ENCODE assay signal across 21 cellular contexts in genomic region chr14:104697317-104697703, GRCh38. TPM values are rescaled to one million over a fixed set of nuclear protein-coding genes. Genes with fewer than 3 reads are reported as not detected.
DNase-seq lines count a peak whose midpoint lies in the region; ATAC-seq and TF ChIP-seq lines count a peak whose summit lies in the region.
"Had no signal": no experiment of that assay in that cellular context is flagged by ENCODE, and none has a peak within 500 bp of the region (broad histone marks: within the 10 kb centered on the region; RNA-seq: fewer than 3 reads in every experiment).

No MANE protein-coding gene starts in this region.

- no peak overlapping the region for H3K4me3 ChIP-seq in heart left ventricle
- H3K4me3 ChIP-seq in muscle layer of colon (ENCODE audit: low read depth in 1 of 2, low read length in 2 of 2), result no peak overlapping the region
- peak overlapping the region in 1 of 2 donors; percentile 47 for H3K4me3 ChIP-seq in tibial artery

- no peaks in the 10 kb centered on the region for H3K9me3 ChIP-seq in heart left ventricle
- no peaks in the 10 kb centered on the region for H3K9me3 ChIP-seq in muscle layer of colon (ENCODE audit: low read length)
- H3K9me3 ChIP-seq in tibial artery, result no peaks in the 10 kb centered on the region

- peak overlapping the region in 9 of 12 donors; percentile 12 to 89 (median 81) for H3K27ac ChIP-seq in heart left ventricle
- H3K27ac ChIP-seq in muscle layer of colon (ENCODE audit: low read depth, low read length), result peak overlapping the region; percentile 60
- peak overlapping the region; percentile 88 to 93 for H3K27ac ChIP-seq in tibial artery

- H3K36me3 ChIP-seq in heart left ventricle (peaks cover 0 to 23% (median 15%) of the 10 kb centered on the region in 9 donors), muscle layer of colon (ENCODE audit: insufficient read depth, low read length) (no peaks in the 10 kb centered on the region), tibial artery (peaks cover 11 to 28% (median 21%) of the 10 kb centered on the region in 3 donors)

- no peak overlapping the region for H3K9ac ChIP-seq in muscle layer of colon (ENCODE audit: low read length)

- TF ChIP-seq POLR2A in heart left ventricle (IDR thresholded peaks at IDR 0.05), result no peak

- intact Hi-C loops in heart left ventricle (cut with DNase I) (no loop called here), left ventricle myocardium superior (cut with micrococcal nuclease) (no loop called here), tibial artery (cut with DNase I; ENCODE audit: low total_unique reads) (no loop called here)

- TF ChIP-seq CTCF in heart left ventricle (IDR thresholded peaks at IDR 0.05) (no peak), brain (conservative IDR thresholded peaks at IDR 0.05) (no peak), tibial artery (IDR thresholded peaks at IDR 0.05) (no peak)

- H3K27me3 Mint-ChIP-seq in brain, result no peaks in the 10 kb centered on the region
- H3K27me3 Mint-ChIP-seq: activated CD4-positive, alpha-beta T cell treated with anti-CD3 and anti-CD28 coated beads, Interleukin-2, amount 10 ng/mL, durations not matched to agents 24 days and 14 days; dendritic cell treated with granulocyte-macrophage colony-stimulating factor and Interleukin-4, amounts not matched to agents 40 ng/mL and 50 ng/mL, for 4 days; memory B cell had no signal

- peaks cover 27 to 98% (median 79%) of the 10 kb centered on the region in 12 donors for H3K4me1 ChIP-seq in heart left ventricle
- H3K4me1 ChIP-seq in muscle layer of colon (ENCODE audit: insufficient read depth, low read length), result peaks cover 52% of the 10 kb centered on the region
- H3K4me1 ChIP-seq in tibial artery, result peaks cover 16 to 100% (median 92%) of the 10 kb centered on the region in 4 donors

- H3K4me1 Mint-ChIP-seq in brain, result peaks cover 37% of the 10 kb centered on the region

- no peak overlapping the region for H3K4me3 Mint-ChIP-seq in brain
- H3K4me3 Mint-ChIP-seq: activated CD4-positive, alpha-beta T cell treated with anti-CD3 and anti-CD28 coated beads, Interleukin-2, amount 10 ng/mL, durations not matched to agents 24 days and 14 days; dendritic cell treated with granulocyte-macrophage colony-stimulating factor and Interleukin-4, amounts not matched to agents 40 ng/mL and 50 ng/mL, for 4 days; memory B cell had no signal

- 80 to 91% (median 85%) methylated on average over 10 of the region's 10 CpGs for WGBS in heart left ventricle, 4 donors

- ATAC-seq in heart left ventricle, result no peak
- no peak for ATAC-seq in left ventricle myocardium superior
- no peak for ATAC-seq in SK-N-SH treated with all-trans-retinoic acid at 6 μM for 48 hours

- no peaks in the 10 kb centered on the region for H3K27me3 ChIP-seq in heart left ventricle
- no peaks in the 10 kb centered on the region for H3K27me3 ChIP-seq in muscle layer of colon (ENCODE audit: control insufficient read depth in 1 of 2, insufficient read depth in 2 of 2, low read length in 2 of 2)
- no peaks in the 10 kb centered on the region for H3K27me3 ChIP-seq in tibial artery

- H3K9me3 Mint-ChIP-seq in brain, result no peaks in the 10 kb centered on the region
- H3K9me3 Mint-ChIP-seq: activated CD4-positive, alpha-beta T cell treated with anti-CD3 and anti-CD28 coated beads, Interleukin-2, amount 10 ng/mL, durations not matched to agents 24 days and 14 days; dendritic cell treated with granulocyte-macrophage colony-stimulating factor and Interleukin-4, amounts not matched to agents 40 ng/mL and 50 ng/mL, for 4 days; memory B cell had no signal

- no peak for DNase-seq in heart left ventricle
- DNase-seq in left ventricle myocardium superior, result no peak
- no peak for DNase-seq in tibial artery
- DNase-seq in NCI-H1092 treated with DMSO at 0.1 percent for 48 hours (lab: John Stamatoyannopoulos, UW), result no peak
- DNase-seq in T-helper 9 cell, result no peak
- DNase-seq: ACHN; activated CD4-positive, alpha-beta T cell treated with anti-CD3 and anti-CD28 coated beads, Interleukin-2, amount 10 ng/mL, durations not matched to agents 24 days and 14 days; Calu3; GDM1; Karpas-422; NCI-H1417; NCI-H2227 treated with DMSO at 0.1 percent for 48 hours; occipital lobe; SIG-M5; stimulated activated CD4-positive, alpha-beta T cell treated with anti-CD3 and anti-CD28 coated beads, Interleukin-12 subunit alpha, Interleukin-12 subunit beta, amount 100 ng/mL, for 4 hours; T1000 had no signal

- H3K36me3 Mint-ChIP-seq in brain, result no peaks in the 10 kb centered on the region
- H3K36me3 Mint-ChIP-seq: memory B cell had no signal

- H3K27ac Mint-ChIP-seq in brain, result peak overlapping the region in 3 of 5 experiments; percentile 56 to 98 (median 67)
- H3K27ac Mint-ChIP-seq: activated CD4-positive, alpha-beta T cell treated with anti-CD3 and anti-CD28 coated beads, Interleukin-2, amount 10 ng/mL, durations not matched to agents 24 days and 14 days; dendritic cell treated with granulocyte-macrophage colony-stimulating factor and Interleukin-4, amounts not matched to agents 40 ng/mL and 50 ng/mL, for 4 days had no signal

TF ChIP-seq in SK-N-SH treated with all-trans-retinoic acid at 6 μM for 48 hours, 23 proteins besides CTCF, POLR2A, EP300 and RAD21:
- no peak for TF ChIP-seq OSR1 (CRISPR knock-in tag; IDR thresholded peaks at IDR 0.05)
- no peak for TF ChIP-seq ZNF8 (CRISPR knock-in tag; IDR thresholded peaks at IDR 0.05)
- no peak for TF ChIP-seq ZFP3 (CRISPR knock-in tag; IDR thresholded peaks at IDR 0.05)
- no peak for TF ChIP-seq ARNTL (CRISPR knock-in tag; IDR thresholded peaks at IDR 0.05; ENCODE audit: borderline replicate concordance, low read depth)
- no peak for TF ChIP-seq CREB5 (CRISPR knock-in tag; IDR thresholded peaks at IDR 0.05; ENCODE audit: low read depth)
- no peak for TF ChIP-seq ZNF70 (CRISPR knock-in tag; IDR thresholded peaks at IDR 0.05)
- no peak for TF ChIP-seq ZFP30 (CRISPR knock-in tag; IDR thresholded peaks at IDR 0.05)
- no peak for TF ChIP-seq SNAI2 (CRISPR knock-in tag; IDR thresholded peaks at IDR 0.05)
TF ChIP-seq in SK-N-SH treated with all-trans-retinoic acid at 6 μM for 48 hours: peak in this region for 0.

RNA-seq across cellular contexts. Expression of gene INF2, which starts 7.9 kb away (rescaled TPM):
- total RNA-seq in heart left ventricle (10 to 100 TPM; 26.0 to 58.9 (median 28.8) TPM), left ventricle myocardium superior (30.4 TPM)
- polyA plus RNA-seq in heart left ventricle (10 to 100 TPM; 27.3 to 32.5 TPM), brain (ENCODE audit: insufficient read depth, low read depth, low replicate concordance) (84.0 TPM)

RNA-seq across cellular contexts. Expression of gene ADSS1, which starts 26.7 kb away (rescaled TPM):
- total RNA-seq in heart left ventricle (100 to 1,000 TPM in 8 of 9 donors, 10 to 100 TPM in 1; 78.9 to 247 (median 160) TPM), left ventricle myocardium superior (226 TPM)
- polyA plus RNA-seq in heart left ventricle (100 to 1,000 TPM in 1 of 2 donors, 10 to 100 TPM in 1; 64.7 to 258 TPM), brain (ENCODE audit: insufficient read depth, low read depth, low replicate concordance) (15.7 TPM)

RNA-seq across cellular contexts. Expression of gene SIVA1, which starts 55.6 kb away (rescaled TPM):
- total RNA-seq in heart left ventricle (100 to 1,000 TPM in 2 of 9 donors, 10 to 100 TPM in 7; 41.0 to 203 (median 53.9) TPM), left ventricle myocardium superior (65.1 TPM)
- polyA plus RNA-seq in heart left ventricle (100 to 1,000 TPM; 126 to 191 TPM), brain (ENCODE audit: insufficient read depth, low read depth, low replicate concordance) (130 TPM)
